Comparison of ENCODE assay signal across 19 cellular contexts in genomic region chr9:68778635-68779034, GRCh38.
DNase-seq lines count a peak whose midpoint lies in the region; ATAC-seq, FAIRE-seq and TF ChIP-seq lines count a peak whose summit lies in the region.
"Had no signal": no experiment of that assay in that cellular context is flagged by ENCODE, and none has a peak within 500 bp of the region (broad histone marks: within the 10 kb centered on the region; RNA-seq: fewer than 3 reads in every experiment).

No MANE protein-coding gene starts in this region.

- peak overlapping the region; percentile 90; the same call in 1 of the 2 replicates for H3K9ac ChIP-seq in HepG2 (ENCODE audit: insufficient read depth, low read depth, low read length)
- H3K9ac ChIP-seq in iPS-20b (ENCODE audit: low read depth, low read length) = peak overlapping the region; percentile 95; the same call in 1 of the 2 replicates

- no peak overlapping the region for H3K27ac Mint-ChIP-seq in activated CD4-positive, alpha-beta memory T cell treated with anti-CD3 and anti-CD28 coated beads, Interleukin-2, amount 10 ng/mL, durations not matched to agents 7 days and 5 days
- H3K27ac Mint-ChIP-seq: neural progenitor cell had no signal

- H4K20me1 ChIP-seq in HepG2 (ENCODE audit: insufficient read depth, low read length) = peaks cover 10% of the 10 kb centered on the region
- no peaks in the 10 kb centered on the region for H4K20me1 ChIP-seq in PC-9 (ENCODE audit: insufficient read depth)

- POLR2A ChIA-PET in HepG2 (lab: Yijun Ruan, JAX) = interaction anchor here (1.0 to 1.7 kb wide), 4 partner anchors 19 to 73 kb away, joined by 4 to 31 read pairs (median 12); partner anchors contain the start of gene PIP5K1B
- POLR2A ChIA-PET in PC-9 (lab: Charles Lee; ENCODE audit: unreplicated experiment) = no interaction called here
- POLR2A ChIA-PET in activated CD4-positive, alpha-beta memory T cell treated with anti-CD3 and anti-CD28 coated beads, Interleukin-2, amount 10 ng/mL, durations not matched to agents 7 days and 5 days (lab: Charles Lee) = interaction anchor here (1.1 to 2.4 kb wide), 5 partner anchors 38 to 255 kb away, joined by 3 to 7 read pairs (median 4); no protein-coding TSS in a partner anchor

- H3F3A ChIP-seq in PC-9 (ENCODE audit: insufficient read depth, low read depth) = no peaks in the 10 kb centered on the region; the same call in 1 of the 2 replicates

- peak overlapping the region; percentile 95 for H3K4me2 ChIP-seq in HepG2 (ENCODE audit: low read depth, low read length)
- peak overlapping the region; percentile 92; the same call in 1 of the 2 replicates for H3K4me2 ChIP-seq in PC-9

- H3K9me3 ChIP-seq in HepG2 (ENCODE audit: low read length) = no peaks in the 10 kb centered on the region
- H3K9me3 ChIP-seq in right lobe of liver = no peaks in the 10 kb centered on the region
- H3K9me3 ChIP-seq in PC-9 (ENCODE audit: insufficient read depth, low read depth) = no peaks in the 10 kb centered on the region
- no peaks in the 10 kb centered on the region for H3K9me3 ChIP-seq in iPS-20b (ENCODE audit: insufficient read depth, low read depth, low read length)
- H3K9me3 ChIP-seq in small intestine (ENCODE audit: control insufficient read depth, low read depth) = no peaks in the 10 kb centered on the region
- no peaks in the 10 kb centered on the region for H3K9me3 ChIP-seq in MG63
- H3K9me3 ChIP-seq: vagina had no signal

- H3K4me1 ChIP-seq in HepG2 (ENCODE audit: insufficient read depth, low read length) (peaks cover 46% of the 10 kb centered on the region), right lobe of liver (peaks cover 0 to 34% (median 9%) of the 10 kb centered on the region in 4 donors), PC-9 (replicated peaks; ENCODE audit: insufficient read depth) (peaks cover 10% of the 10 kb centered on the region), iPS-20b (ENCODE audit: insufficient read depth, low read length) (peaks cover 5% of the 10 kb centered on the region; the same call in 1 of the 2 replicates), small intestine (ENCODE audit: control insufficient read depth in 2 of 2, insufficient read depth in 1 of 2, low read depth in 1 of 2, low read length in 1 of 2) (peaks cover 4 to 15% of the 10 kb centered on the region in 2 donors)

- TF ChIP-seq POLR2A in HepG2 (IDR thresholded peaks at IDR 0.05; ENCODE audit: insufficient read depth in 1 of 2, low read depth in 2 of 2, low read length in 2 of 2) (no peak), right lobe of liver (IDR thresholded peaks at IDR 0.05) (no peak)

- H3K36me3 Mint-ChIP-seq in activated CD4-positive, alpha-beta memory T cell treated with anti-CD3 and anti-CD28 coated beads, Interleukin-2, amount 10 ng/mL, durations not matched to agents 7 days and 5 days (ENCODE audit: low read depth) = no peaks in the 10 kb centered on the region
- H3K36me3 Mint-ChIP-seq: neural progenitor cell had no signal

- H3K27ac ChIP-seq in HepG2 (ENCODE audit: extremely low read length, insufficient read depth, low read length) = peak overlapping the region; percentile 95
- H3K27ac ChIP-seq in right lobe of liver = no peak overlapping the region
- no peak overlapping the region for H3K27ac ChIP-seq in PC-9
- H3K27ac ChIP-seq in iPS-20b (ENCODE audit: low read length) = no peak overlapping the region
- H3K27ac ChIP-seq in small intestine (ENCODE audit: low read depth in 1 of 2, low read length in 1 of 2) = no peak overlapping the region
- H3K27ac ChIP-seq: neural progenitor cell had no signal

- 90% methylated on average over 5 of the region's 5 CpGs for WGBS in HepG2 (ENCODE audit: low lambda C conversion rate)
- 89% methylated on average over 5 of the region's 5 CpGs for WGBS in right lobe of liver (ENCODE audit: insufficient coverage, low coverage, low lambda C conversion rate, missing lambda C conversion rate)
- 86 to 93% (median 89%) methylated on average over 5 of the region's 5 CpGs for WGBS in small intestine, 3 donors

- H3K4me3 ChIP-seq in HepG2 (replicated peaks in 1 of 3; ENCODE audit: insufficient read depth in 1 of 3, low read depth in 2 of 3, low read length in 3 of 3) (peak overlapping the region in 1 of 3 experiments; percentile 75; a peak in 3 of 6 replicates), right lobe of liver (no peak overlapping the region), PC-9 (no peak overlapping the region), iPS-20b (ENCODE audit: low read length) (no peak overlapping the region), small intestine (ENCODE audit: low read depth in 1 of 2, low read length in 2 of 2) (no peak overlapping the region), MG63 (no peak overlapping the region)

- H3K27me3 ChIP-seq in HepG2 (ENCODE audit: control insufficient read depth in 1 of 2, insufficient read depth in 2 of 2, low read length in 2 of 2) (no peaks in the 10 kb centered on the region; a peak in 1 of 5 replicates), right lobe of liver (no peaks in the 10 kb centered on the region), PC-9 (ENCODE audit: insufficient read depth, low read depth) (peaks cover 16% of the 10 kb centered on the region), iPS-20b (ENCODE audit: insufficient read depth, low read length) (no peaks in the 10 kb centered on the region), small intestine (ENCODE audit: control insufficient read depth in 2 of 2, insufficient read depth in 2 of 2, low read length in 2 of 2) (no peaks in the 10 kb centered on the region), MG63 (no peaks in the 10 kb centered on the region)
- H3K27me3 ChIP-seq: vagina had no signal

- DNase-seq in HepG2 (ENCODE audit: low spot score) = no peak
- no peak for DNase-seq in right lobe of liver
- DNase-seq in PC-9 = no peak
- no peak for DNase-seq in small intestine
- DNase-seq in MG63 = no peak
- no peak for DNase-seq in epidermal melanocyte (ENCODE audit: insufficient read length, low spot score)
- DNase-seq in activated CD4-positive, alpha-beta memory T cell treated with anti-CD3 and anti-CD28 coated beads, Interleukin-2, amount 10 ng/mL, durations not matched to agents 7 days and 5 days = no peak
- DNase-seq: activated CD4-positive, alpha-beta T cell treated with anti-CD3 and anti-CD28 coated beads, Interleukin-2, amount 50 U/mL, for 1 hour; activated naive CD4-positive, alpha-beta T cell treated with Interleukin-2 at 50 U/mL for 16 hours; activated T-cell treated with anti-CD3 and anti-CD28 coated beads for 4 hours; kidney; NCI-H526; retina had no signal

- intact Hi-C loops in HepG2 (cut with micrococcal nuclease; ENCODE audit: unreplicated experiment) (no loop called here), right lobe of liver (cut with DNase I) (loop anchor here in 1 of 2 donors (10.0 kb wide), 1 partner anchor 64 kb away; no protein-coding TSS in a partner anchor), PC-9 (cut with micrococcal nuclease; ENCODE audit: unreplicated experiment) (no loop called here)

- H3K36me3 ChIP-seq in HepG2 (replicated peaks in 1 of 2; ENCODE audit: control insufficient read depth in 1 of 2, insufficient read depth in 2 of 2, low read length in 2 of 2) = peaks cover 0 to 3% of the 10 kb centered on the region in 2 experiments; a peak in 1 of 5 replicates
- no peaks in the 10 kb centered on the region for H3K36me3 ChIP-seq in right lobe of liver
- H3K36me3 ChIP-seq in PC-9 (ENCODE audit: low read depth) = no peaks in the 10 kb centered on the region
- no peaks in the 10 kb centered on the region for H3K36me3 ChIP-seq in iPS-20b (ENCODE audit: insufficient read depth, low read depth, low read length)
- peaks cover 0 to 4% of the 10 kb centered on the region in 2 donors for H3K36me3 ChIP-seq in small intestine (ENCODE audit: control insufficient read depth in 2 of 2, insufficient read depth in 2 of 2, low read length in 2 of 2)
- no peaks in the 10 kb centered on the region for H3K36me3 ChIP-seq in MG63
- H3K36me3 ChIP-seq: neural progenitor cell, vagina had no signal

- no peaks in the 10 kb centered on the region for H3K9me3 Mint-ChIP-seq in activated CD4-positive, alpha-beta memory T cell treated with anti-CD3 and anti-CD28 coated beads, Interleukin-2, amount 10 ng/mL, durations not matched to agents 7 days and 5 days
- H3K9me3 Mint-ChIP-seq: neural progenitor cell had no signal

- in situ Hi-C loops in HepG2 (cut with HindIII; ENCODE audit: extremely low pct_ligation_motif_present, low pct_unique_long_range_greater_than_20kb) = no loop called here

- ATAC-seq in HepG2 = no peak
- no peak for ATAC-seq in right lobe of liver

- H3K4me3 Mint-ChIP-seq in activated CD4-positive, alpha-beta memory T cell treated with anti-CD3 and anti-CD28 coated beads, Interleukin-2, amount 10 ng/mL, durations not matched to agents 7 days and 5 days = no peak overlapping the region
- H3K4me3 Mint-ChIP-seq: neural progenitor cell had no signal

- no peak for TF ChIP-seq RAD21 in HepG2 (CRISPR knock-in tag; IDR thresholded peaks at IDR 0.05)

- TF ChIP-seq CTCF in HepG2 (CRISPR knock-in tag; IDR thresholded peaks at IDR 0.05) = no peak
- TF ChIP-seq CTCF in right lobe of liver (IDR thresholded peaks at IDR 0.05) = no peak
- TF ChIP-seq CTCF in PC-9 (conservative IDR thresholded peaks at IDR 0.05) = no peak

- no peaks in the 10 kb centered on the region for H3K9me2 ChIP-seq in PC-9 (ENCODE audit: insufficient read depth)

- FAIRE-seq in HepG2 (lab: Jason Lieb, UNC) = no peak
- FAIRE-seq in small intestine (lab: Jason Lieb, UNC) = no peak
- FAIRE-seq: colon, kidney, RCC 7860, TTC549 had no signal

- H3K4me1 Mint-ChIP-seq in activated CD4-positive, alpha-beta memory T cell treated with anti-CD3 and anti-CD28 coated beads, Interleukin-2, amount 10 ng/mL, durations not matched to agents 7 days and 5 days = peaks cover 5% of the 10 kb centered on the region

- no TSS peak for BruUV-seq in HepG2 (replicated peaks; lab: Mats Ljungman, UMichigan)
- BruUV-seq in PC-9 (replicated peaks; lab: Mats Ljungman, UMichigan) = no TSS peak

- no peak overlapping the region for H2AFZ ChIP-seq in HepG2 (ENCODE audit: low read length)
- H2AFZ ChIP-seq in PC-9 = peak overlapping the region; percentile 100; the same call in 1 of the 2 replicates

- CTCF ChIA-PET in HepG2 (lab: Yijun Ruan, JAX; ENCODE audit: low intra/inter-chr PET ratio, low total read pairs) (no interaction called here), PC-9 (lab: Charles Lee) (no interaction called here)
- CTCF ChIA-PET in activated CD4-positive, alpha-beta memory T cell treated with anti-CD3 and anti-CD28 coated beads, Interleukin-2, amount 10 ng/mL, durations not matched to agents 7 days and 5 days (lab: Charles Lee) = interaction anchor here (1.0 to 1.5 kb wide), 4 partner anchors 70 to 242 kb away, joined by 3 to 6 read pairs (median 4); no protein-coding TSS in a partner anchor

- H3K79me2 ChIP-seq in HepG2 (ENCODE audit: insufficient read depth, low read length) (peaks cover 51% of the 10 kb centered on the region), PC-9 (ENCODE audit: low read depth) (0 out of 2 replicates have a peak, but pooled peaks cover 12% of the 10 kb centered on the region)

- TF ChIP-seq EP300 in HepG2 (IDR thresholded peaks at IDR 0.05; ENCODE audit: low read depth in 2 of 2, low read length in 2 of 2) (no peak), HepG2 (CRISPR knock-in tag; IDR thresholded peaks at IDR 0.05; ENCODE audit: borderline replicate concordance) (no peak)

- peaks cover 5% of the 10 kb centered on the region for H3K27me3 Mint-ChIP-seq in activated CD4-positive, alpha-beta memory T cell treated with anti-CD3 and anti-CD28 coated beads, Interleukin-2, amount 10 ng/mL, durations not matched to agents 7 days and 5 days
